In genomic region chr2:9333591-9334171, GRCh38 we compare ENCODE assay signal across 8 cellular contexts.
DNase-seq lines count a peak whose midpoint lies in the region; ATAC-seq, FAIRE-seq and TF ChIP-seq lines count a peak whose summit lies in the region.

No MANE protein-coding gene starts in this region.

- no peaks in the 10 kb centered on the region for H3K9me3 ChIP-seq in Peyer's patch
- H3K9me3 ChIP-seq in H1 (ENCODE audit: insufficient read depth in 2 of 2, low read depth in 1 of 2, low read length in 1 of 2), result no peaks in the 10 kb centered on the region
- H3K9me3 ChIP-seq in aorta (ENCODE audit: control insufficient read depth, low read length), result no peaks in the 10 kb centered on the region

- no peak for FAIRE-seq in H1 (lab: Jason Lieb, UNC)

- H3K36me3 Mint-ChIP-seq in T-helper 2 cell treated with Interferon-gamma antibody and Interleukin-4, amounts not matched to agents 5 μg/mL and 100 μg/mL, for 36 hours (ENCODE audit: low read depth), result no peaks in the 10 kb centered on the region
- no peaks in the 10 kb centered on the region for H3K36me3 Mint-ChIP-seq in effector memory CD8-positive, alpha-beta T cell (ENCODE audit: insufficient read depth)

- no peak overlapping the region for H4K91ac ChIP-seq in H1 (replicated peaks; ENCODE audit: insufficient read length, low read length)

- H3K23me2 ChIP-seq in H1 (ENCODE audit: low read depth, low read length), result no peaks in the 10 kb centered on the region

- POLR2A ChIA-PET in H1 (lab: Charles Lee; ENCODE audit: partially characterized antibody), result interaction anchor here (1.4 kb wide), 1 partner anchor 120 kb away, joined by 3 read pairs; no protein-coding TSS in a partner anchor

- H3K4me3 ChIP-seq in Peyer's patch (no peak overlapping the region), H1 (ENCODE audit: extremely low read depth in 1 of 4, insufficient read depth in 2 of 4, low read depth in 3 of 4, low read length in 4 of 4) (no peak overlapping the region), aorta (ENCODE audit: low read length in 2 of 2) (no peak overlapping the region)

- DNase-seq in DMS 273 (lab: John Stamatoyannopoulos, UW; ENCODE audit: unreplicated experiment) (peak; percentile 85), HT1080 (ENCODE audit: low read depth) (peak; percentile 83), Peyer's patch (peak in 2 of 3 donors; percentile 64 to 70), H1 (ENCODE audit: low read depth in 1 of 2, low spot score in 2 of 2) (peak in 1 of 2 experiments; percentile 21), medulla oblongata (ENCODE audit: extremely low spot score) (peak; percentile 84), aorta (peak in 1 of 2 donors; percentile 77)
- no peak for DNase-seq in T-helper 2 cell treated with Interferon-gamma antibody and Interleukin-4, amounts not matched to agents 5 μg/mL and 100 μg/mL, for 36 hours (ENCODE audit: low spot score)
- no peak for DNase-seq in effector memory CD8-positive, alpha-beta T cell

- TF ChIP-seq POLR2A in Peyer's patch (IDR thresholded peaks at IDR 0.05) (no peak), H1 (IDR thresholded peaks at IDR 0.05; ENCODE audit: control extremely low read depth in 1 of 2, low read depth in 2 of 2, low read length in 2 of 2) (no peak)

- peak; percentile 79 for ATAC-seq in aorta (ENCODE audit: low FRiP score)
- no peak for ATAC-seq in effector memory CD8-positive, alpha-beta T cell (replicated peaks)

- H3K56ac ChIP-seq in H1 (replicated peaks; ENCODE audit: insufficient read length, low read depth, low read length), result no peak overlapping the region

- no peak overlapping the region for H3K23ac ChIP-seq in H1 (ENCODE audit: insufficient read length)

- intact Hi-C loops in aorta (cut with DNase I), result loop anchor here (2.0 to 5.0 kb wide), 4 partner anchors 46 to 191 kb away; partner anchors contain the start of gene ASAP2 (in 1 of the 2)

- H3K4me1 ChIP-seq in Peyer's patch (peaks cover 0 to 60% (median 4%) of the 10 kb centered on the region in 4 donors), H1 (replicated peaks in 1 of 4; ENCODE audit: control insufficient read depth in 3 of 4, insufficient read depth in 4 of 4, low read length in 3 of 4) (no peaks in the 10 kb centered on the region; a peak in 1 of 7 replicates), aorta (ENCODE audit: control insufficient read depth in 1 of 2, insufficient read depth in 2 of 2, low read length in 2 of 2) (no peaks in the 10 kb centered on the region)

- H4K8ac ChIP-seq in H1 (ENCODE audit: extremely low read depth, insufficient read depth, low read length), result no peak overlapping the region

- H3K4me2 ChIP-seq in H1 (ENCODE audit: insufficient read depth in 1 of 2, low read depth in 2 of 2, low read length in 2 of 2), result no peak overlapping the region

- peaks cover 5% of the 10 kb centered on the region for H3K27me3 Mint-ChIP-seq in T-helper 2 cell treated with Interferon-gamma antibody and Interleukin-4, amounts not matched to agents 5 μg/mL and 100 μg/mL, for 36 hours (ENCODE audit: low read depth)
- H3K27me3 Mint-ChIP-seq in effector memory CD8-positive, alpha-beta T cell, result peaks cover 26 to 46% of the 10 kb centered on the region in 2 donors

- TF ChIP-seq CTCF in Peyer's patch (IDR thresholded peaks at IDR 0.05) (peak in 5 of 6 experiments; percentile 19 to 82 (median 76)), H1 (IDR thresholded peaks at IDR 0.05; ENCODE audit: control extremely low read depth in 1 of 3, insufficient read depth in 1 of 3, low read depth in 1 of 3, low read length in 3 of 3) (peak; percentile 65 to 74 (median 66))

- no peaks in the 10 kb centered on the region for H3K9me3 Mint-ChIP-seq in T-helper 2 cell treated with Interferon-gamma antibody and Interleukin-4, amounts not matched to agents 5 μg/mL and 100 μg/mL, for 36 hours
- no peaks in the 10 kb centered on the region for H3K9me3 Mint-ChIP-seq in effector memory CD8-positive, alpha-beta T cell

- H3K27ac Mint-ChIP-seq in T-helper 2 cell treated with Interferon-gamma antibody and Interleukin-4, amounts not matched to agents 5 μg/mL and 100 μg/mL, for 36 hours, result no peak overlapping the region
- peak overlapping the region in 1 of 2 donors; percentile 3 for H3K27ac Mint-ChIP-seq in effector memory CD8-positive, alpha-beta T cell

- H3K4ac ChIP-seq in H1 (replicated peaks; ENCODE audit: insufficient read length, low read depth, low read length), result no peak overlapping the region

- H2BK12ac ChIP-seq in H1 (ENCODE audit: low read depth, low read length), result no peak overlapping the region

- H2AK5ac ChIP-seq in H1 (ENCODE audit: low read depth, low read length), result no peak overlapping the region

- peak; percentile 79 to 83 for TF ChIP-seq RAD21 in H1 (IDR thresholded peaks at IDR 0.05 in 1 of 2, conservative IDR thresholded peaks at IDR 0.05 in 1 of 2; ENCODE audit: low read depth in 2 of 2, low read length in 2 of 2)

- no peak overlapping the region for H2AFZ ChIP-seq in H1 (ENCODE audit: low read length)

- H3K27ac ChIP-seq in Peyer's patch (peak overlapping the region in 3 of 4 donors; percentile 10 to 63 (median 36)), H1 (ENCODE audit: low read depth, low read length) (no peak overlapping the region), aorta (ENCODE audit: low read depth in 1 of 2, low read length in 2 of 2) (peak overlapping the region; percentile 23 to 58)

- H3K4me1 Mint-ChIP-seq in T-helper 2 cell treated with Interferon-gamma antibody and Interleukin-4, amounts not matched to agents 5 μg/mL and 100 μg/mL, for 36 hours (ENCODE audit: low read depth), result peaks cover 4% of the 10 kb centered on the region
- H3K4me1 Mint-ChIP-seq in effector memory CD8-positive, alpha-beta T cell (ENCODE audit: low read depth in 2 of 2), result peaks cover 0 to 5% of the 10 kb centered on the region in 2 donors

- H3K27me3 ChIP-seq in Peyer's patch (no peaks in the 10 kb centered on the region), H1 (replicated peaks in 1 of 4; ENCODE audit: control insufficient read depth in 3 of 4, extremely low read depth in 1 of 4, insufficient read depth in 3 of 4, low read length in 3 of 4) (no peaks in the 10 kb centered on the region), aorta (ENCODE audit: control insufficient read depth in 1 of 2, insufficient read depth in 2 of 2, low read length in 1 of 2) (no peaks in the 10 kb centered on the region)

- H2BK15ac ChIP-seq in H1 (ENCODE audit: low read length), result no peak overlapping the region

- no peak for TF ChIP-seq EP300 in H1 (IDR thresholded peaks at IDR 0.05; ENCODE audit: borderline replicate concordance in 1 of 2, low read depth in 2 of 2, low read length in 2 of 2)

- H3K79me2 ChIP-seq in H1 (ENCODE audit: control insufficient read depth in 1 of 2, insufficient read depth in 2 of 2, low read length in 2 of 2), result no peaks in the 10 kb centered on the region

- H3K4me3 Mint-ChIP-seq in T-helper 2 cell treated with Interferon-gamma antibody and Interleukin-4, amounts not matched to agents 5 μg/mL and 100 μg/mL, for 36 hours, result no peak overlapping the region
- no peak overlapping the region for H3K4me3 Mint-ChIP-seq in effector memory CD8-positive, alpha-beta T cell

- no peak overlapping the region for H2BK120ac ChIP-seq in H1 (replicated peaks; ENCODE audit: low read depth, low read length)

- no peak overlapping the region for H3K18ac ChIP-seq in H1 (ENCODE audit: extremely low read depth, low read length)

- no peak overlapping the region for H4K5ac ChIP-seq in H1 (ENCODE audit: insufficient read length, low read depth, low read length)

- no peak overlapping the region for H2BK20ac ChIP-seq in H1 (ENCODE audit: low read length)

- WGBS in H1 (ENCODE audit: extremely low coverage in 1 of 2, insufficient coverage in 1 of 2, insufficient read length in 1 of 2, insufficient replicate concordance in 2 of 2, low coverage in 1 of 2, low lambda C conversion rate in 2 of 2, missing lambda C conversion rate in 1 of 2), 2 experiments, result 82% methylated on average over 5 of the region's 7 CpGs; no CpG with 5 or more reads in 1 of the 2 experiments
- 10 to 16% methylated on average over 7 of the region's 7 CpGs for WGBS in aorta, 2 donors

- no peaks in the 10 kb centered on the region for H3K79me1 ChIP-seq in H1 (ENCODE audit: low read depth, low read length)

- H4K20me1 ChIP-seq in H1 (replicated peaks in 1 of 2; ENCODE audit: control insufficient read depth in 1 of 2, insufficient read depth in 2 of 2, low read length in 2 of 2), result no peaks in the 10 kb centered on the region

- no peak overlapping the region for H3K9ac ChIP-seq in H1 (replicated peaks in 1 of 4; ENCODE audit: extremely low read depth in 1 of 4, low read depth in 3 of 4, low read length in 3 of 4)

- no peak overlapping the region for H2BK5ac ChIP-seq in H1 (ENCODE audit: low read depth, low read length)

- CTCF ChIA-PET in H1 (lab: Charles Lee; ENCODE audit: partially characterized antibody), result interaction anchor here (0.6 to 4.0 kb wide), 16 partner anchors 9 to 490 kb away, joined by 3 to 22 read pairs (median 3); partner anchors contain the start of gene ASAP2

- peaks cover 0 to under 1% (median 0%) of the 10 kb centered on the region in 3 donors for H3K36me3 ChIP-seq in Peyer's patch
- H3K36me3 ChIP-seq in H1 (ENCODE audit: control insufficient read depth in 2 of 4, insufficient read depth in 4 of 4, low read length in 3 of 4), result no peaks in the 10 kb centered on the region; a peak in 3 of 8 replicates
- peaks cover 0 to 3% of the 10 kb centered on the region in 2 donors for H3K36me3 ChIP-seq in aorta (ENCODE audit: control insufficient read depth in 1 of 2, insufficient read depth in 2 of 2, low read length in 1 of 2)

- H3K14ac ChIP-seq in H1 (ENCODE audit: insufficient read length), result no peak overlapping the region

TF ChIP-seq in H1, 55 proteins besides CTCF, POLR2A, EP300 and RAD21 (continues in another document):
- TF ChIP-seq, protein P1, sequence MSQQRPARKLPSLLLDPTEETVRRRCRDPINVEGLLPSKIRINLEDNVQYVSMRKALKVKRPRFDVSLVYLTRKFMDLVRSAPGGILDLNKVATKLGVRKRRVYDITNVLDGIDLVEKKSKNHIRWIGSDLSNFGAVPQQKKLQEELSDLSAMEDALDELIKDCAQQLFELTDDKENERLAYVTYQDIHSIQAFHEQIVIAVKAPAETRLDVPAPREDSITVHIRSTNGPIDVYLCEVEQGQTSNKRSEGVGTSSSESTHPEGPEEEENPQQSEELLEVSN (IDR thresholded peaks at IDR 0.05), result no peak
- TF ChIP-seq BRCA1 (IDR thresholded peaks at IDR 0.05; ENCODE audit: low read depth, low read length) (no peak), KDM4A (IDR thresholded peaks at IDR 0.05; ENCODE audit: low read depth, low read length, severe bottlenecking) (no peak), SIN3A (conservative IDR thresholded peaks at IDR 0.05 in 1 of 2, IDR thresholded peaks at IDR 0.05 in 1 of 2; ENCODE audit: low read depth in 1 of 2, low read length in 2 of 2) (no peak), GABPA (IDR thresholded peaks at IDR 0.05; ENCODE audit: borderline replicate concordance, insufficient read depth, low read length) (no peak), JUND (IDR thresholded peaks at IDR 0.05; ENCODE audit: low read length) (no peak)

Comparison
In these comparisons a context has a peak if more than half of its experiments do, and no peak if none do; other contexts are left out.
1. DNase-seq: peak in DMS 273 (single experiment), HT1080 (single experiment), Peyer's patch (2 of 3) and medulla oblongata (single experiment); none in T-helper 2 cell treated with Interferon-gamma antibody and Interleukin-4, amounts not matched to agents 5 μg/mL and 100 μg/mL, for 36 hours (single experiment) and effector memory CD8-positive, alpha-beta T cell (0 of 3).